Comparison of ENCODE assay signal across 12 cellular contexts in the genomic region with DNA sequence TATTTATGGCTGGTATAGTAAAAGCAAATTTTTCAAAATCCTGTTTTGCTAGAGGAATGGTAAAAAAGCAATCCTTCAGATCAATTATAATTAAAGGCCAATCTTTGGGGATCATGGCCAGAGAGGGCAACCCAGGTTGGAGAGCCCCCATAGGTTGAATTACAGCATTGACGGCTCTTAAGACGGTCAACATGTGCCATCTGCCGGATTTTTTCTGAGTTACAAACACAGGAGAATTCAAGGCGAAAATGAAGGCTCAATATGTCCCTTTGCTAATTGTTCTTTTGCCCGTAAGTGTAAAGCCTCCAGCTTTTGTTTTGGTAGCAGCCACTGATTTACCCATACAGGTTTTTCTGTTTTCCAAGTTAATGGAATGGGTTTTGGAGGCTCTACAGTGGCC. TPM values are rescaled to one million over a fixed set of nuclear protein-coding genes. Genes with fewer than 3 reads are reported as not detected.
A peak's percentile ranks its signal among the peaks of the same experiment; 100 is the strongest.
DNase-seq lines count a peak whose midpoint lies in the region; ATAC-seq, FAIRE-seq and TF ChIP-seq lines count a peak whose summit lies in the region.
"Not testable (repeated sequence)": the region's sequence is repeated elsewhere in the genome, so short reads cannot be mapped to it uniquely, and the experiment has no call there.
"Had no signal": no experiment of that assay in that cellular context is flagged by ENCODE, and none has a peak within 500 bp of the region (broad histone marks: within the 10 kb centered on the region; RNA-seq: fewer than 3 reads in every experiment).

No MANE protein-coding gene starts in this region.

- H3K27me3 Mint-ChIP-seq in nephron (ENCODE audit: low read depth): not testable (repeated sequence)

- not testable (repeated sequence) for H3K27ac ChIP-seq in SK-N-SH (ENCODE audit: low read depth in 2 of 2, low read length in 1 of 2); K562 (ENCODE audit: extremely low read depth, low read depth, low read length)

- H2AFZ ChIP-seq in SK-N-SH (ENCODE audit: low read depth); K562 (ENCODE audit: low read depth, low read length): not testable (repeated sequence)

- not testable (repeated sequence) for H3K9me3 ChIP-seq in SK-N-SH; K562 (replicated peaks; ENCODE audit: control insufficient read depth, insufficient read depth, low read depth, low read length)

- not testable (repeated sequence) for H4K20me1 ChIP-seq in SK-N-SH (ENCODE audit: insufficient read depth); K562 (replicated peaks; ENCODE audit: control insufficient read depth, insufficient read depth, low read length)

- DNase-seq in DMS153 treated with DMSO at 0.1 percent for 48 hours (lab: John Stamatoyannopoulos, UW; ENCODE audit: unreplicated experiment) (peak; percentile 30), NCI-H1092 (lab: John Stamatoyannopoulos, UW) (peak; percentile 18), NCI-H69 (lab: John Stamatoyannopoulos, UW) (peak; percentile 28)
- not testable (repeated sequence) for DNase-seq in SK-N-SH; K562 (ENCODE audit: extremely low read depth in 1 of 4, low spot score in 3 of 4)

- H3K9me2 ChIP-seq in SK-N-SH: not testable (repeated sequence)

- peak; percentile 77 for FAIRE-seq in A204.1 (lab: Jason Lieb, UNC)
- not testable (repeated sequence) for FAIRE-seq in K562 (lab: Jason Lieb, UNC)

- H3K27ac Mint-ChIP-seq in nephron: peak overlapping the region in 1 of 3 experiments; percentile 57

- BruUV-seq in K562 (replicated peaks; lab: Mats Ljungman, UMichigan): not testable (repeated sequence)

- CTCF ChIA-PET in SK-N-SH (lab: Yijun Ruan, JAX): not testable (repeated sequence)
- CTCF ChIA-PET in K562 (lab: Yijun Ruan, JAX; ENCODE audit: low intra/inter-chr PET ratio): interaction anchor here (1.0 to 1.1 kb wide), 2 partner anchors 467 to 657 kb away, joined by 3 to 5 read pairs; no protein-coding TSS in a partner anchor

- TF ChIP-seq RAD21 in SK-N-SH (IDR thresholded peaks at IDR 0.05; ENCODE audit: low read length) (0 out of 2 replicates have a peak, but pooled peaks have one; percentile 11), K562 (CRISPR knock-in tag; conservative IDR thresholded peaks at IDR 0.05 in 1 of 2, IDR thresholded peaks at IDR 0.05 in 1 of 2) (peak; percentile 39 to 67)

- not testable (repeated sequence) for H3K36me3 ChIP-seq in SK-N-SH (replicated peaks in 1 of 2; ENCODE audit: control insufficient read depth in 1 of 2, insufficient read depth in 2 of 2, low read length in 1 of 2); K562 (ENCODE audit: control insufficient read depth, insufficient read depth, low read length)

- H3K4me2 ChIP-seq in SK-N-SH; K562 (ENCODE audit: insufficient read depth, low read length): not testable (repeated sequence)

- not testable (repeated sequence) for H3F3A ChIP-seq in SK-N-SH (replicated peaks; ENCODE audit: insufficient read depth)

- not testable (repeated sequence) for H3K9me1 ChIP-seq in K562 (ENCODE audit: control insufficient read depth, insufficient read depth, low read length)

- in situ Hi-C loops in K562 (cut with MboI): not testable (repeated sequence)

- not testable (repeated sequence) for H3K4me3 Mint-ChIP-seq in nephron

- TF ChIP-seq CTCF in SK-N-SH (IDR thresholded peaks at IDR 0.05): not testable (repeated sequence)
- peak; percentile 22 to 49 (median 45); a peak in 4 of 6 replicates for TF ChIP-seq CTCF in K562 (IDR thresholded peaks at IDR 0.05 in 2 of 3, conservative IDR thresholded peaks at IDR 0.05 in 1 of 3; ENCODE audit: insufficient read depth in 2 of 3, low read depth in 1 of 3, low read length in 3 of 3)
- peak in 2 of 3 experiments; percentile 19 to 28 for TF ChIP-seq CTCF in nephron (IDR thresholded peaks at IDR 0.05; ENCODE audit: unreplicated experiment in 3 of 3)

- intact Hi-C loops in K562 (cut with micrococcal nuclease): not testable (repeated sequence)

- ATAC-seq in K562: not testable (repeated sequence)

- not testable (repeated sequence) for H3K27me3 ChIP-seq in SK-N-SH (ENCODE audit: insufficient read depth)
- peaks cover 14 to 22% of the 10 kb centered on the region in 2 experiments; a peak in 4 of 5 replicates for H3K27me3 ChIP-seq in K562 (ENCODE audit: control insufficient read depth in 2 of 2, insufficient read depth in 2 of 2, low read length in 2 of 2)

- not testable (repeated sequence) for TF ChIP-seq EP300 in SK-N-SH (IDR thresholded peaks at IDR 0.05; ENCODE audit: borderline replicate concordance in 1 of 2, low read depth in 1 of 2, low read length in 1 of 2); K562 (IDR thresholded peaks at IDR 0.05; ENCODE audit: low read length)

- POLR2A ChIA-PET in SK-N-SH (lab: Yijun Ruan, JAX); K562 (lab: Yijun Ruan, JAX): not testable (repeated sequence)

- peaks cover 17% of the 10 kb centered on the region for H3K9me3 Mint-ChIP-seq in nephron

- not testable (repeated sequence) for H3K79me2 ChIP-seq in SK-N-SH (ENCODE audit: insufficient read depth); K562 (ENCODE audit: control insufficient read depth, insufficient read depth, low read length)

- H3K4me1 ChIP-seq in SK-N-SH (ENCODE audit: control insufficient read depth in 1 of 2, insufficient read depth in 2 of 2, low read depth in 1 of 2, low read length in 1 of 2); K562 (replicated peaks in 1 of 2; ENCODE audit: control insufficient read depth in 2 of 2, insufficient read depth in 2 of 2, low read length in 2 of 2): not testable (repeated sequence)

- not testable (repeated sequence) for H3K9ac ChIP-seq in SK-N-SH; K562 (ENCODE audit: insufficient read depth in 1 of 2, low read depth in 2 of 2, low read length in 2 of 2)

- 20% methylated on average over 1 of the region's 5 CpGs for WGBS in SK-N-SH (ENCODE audit: low lambda C conversion rate)
- WGBS in K562 (ENCODE audit: insufficient coverage, low coverage, missing lambda C conversion rate): 0% methylated on average over 4 of the region's 5 CpGs

- not testable (repeated sequence) for H3K4me3 ChIP-seq in SK-N-SH (ENCODE audit: low read depth in 2 of 2, low read length in 1 of 2); K562

- not testable (repeated sequence) for H3K36me3 Mint-ChIP-seq in nephron (ENCODE audit: low read depth)

- H3K4me1 Mint-ChIP-seq in nephron: not testable (repeated sequence)

- TF ChIP-seq POLR2A in K562 (conservative IDR thresholded peaks at IDR 0.05): not testable (repeated sequence)

RNA-seq across cellular contexts. Expression of gene PRAMEF12, which starts 8.0 kb away (rescaled TPM):
- not detected in 2 replicates for polyA plus RNA-seq in SK-N-SH (2012; rRNA removed)
- polyA plus RNA-seq in SK-N-SH (2012; cell fraction: cytosol; rRNA removed): not detected in 2 replicates
- polyA plus RNA-seq in SK-N-SH (2012; cell fraction: nucleus; rRNA removed): 0.04 TPM in 1 of 2 replicates, not detected in the other
- total RNA-seq in K562 (2011; cell fraction: chromatin; rRNA removed; ENCODE audit: low replicate concordance): not detected in 2 replicates
- total RNA-seq in K562 (2011; cell fraction: nucleolus; rRNA removed): not detected in 2 replicates
- not detected in 2 replicates for total RNA-seq in K562 (2011; cell fraction: nucleoplasm; rRNA removed)
- total RNA-seq in K562 (2014; rRNA removed): not detected in 2 replicates
- not detected in 2 replicates for total RNA-seq in K562 (2014; rRNA removed; fragmentation: Illumina TruSeq; extraction: Trizol)
- not detected in 2 replicates for total RNA-seq in K562 (2015; rRNA removed; fragmentation: Illumina TruSeq; extraction: Trizol)
- not detected in 2 replicates for total RNA-seq in K562 (2021)
- polyA plus RNA-seq in K562 (2011; rRNA removed): not detected in 2 replicates
- polyA plus RNA-seq in K562 (2011; cell fraction: cytosol; rRNA removed): not detected in 2 replicates
- not detected in 2 replicates for polyA plus RNA-seq in K562 (2011; cell fraction: nucleus; rRNA removed)
- not detected in 2 replicates for polyA plus RNA-seq in K562 (2012)
- not detected in 2 replicates for polyA plus RNA-seq in K562 (2014; fragmentation: Illumina TruSeq; extraction: Trizol)
- not detected for polyA plus RNA-seq in K562 (2014; fragmentation: Nextera tagmentation; extraction: Ambion mirVana)
- not detected in 2 replicates for polyA plus RNA-seq in K562 (2014; rRNA removed)
- polyA minus RNA-seq in K562 (2011; rRNA and poly(A)+ RNA removed): not detected in 2 replicates
- not detected in 2 replicates for polyA minus RNA-seq in K562 (2011; cell fraction: cytosol; rRNA and poly(A)+ RNA removed)
- not detected in 2 replicates for polyA minus RNA-seq in K562 (2011; cell fraction: nucleus; rRNA and poly(A)+ RNA removed)
- total RNA-seq: GM12878, HFFc6, SJCRH30 had no signal
- polyA plus RNA-seq: AG04450, CD14-positive monocyte, GM12878 had no signal

RNA-seq across cellular contexts. Expression of gene PRAMEF1, which starts 9.7 kb away (rescaled TPM):
- not detected in 2 replicates for polyA plus RNA-seq in SK-N-SH (2012; rRNA removed)
- not detected in 2 replicates for polyA plus RNA-seq in SK-N-SH (2012; cell fraction: cytosol; rRNA removed)
- polyA plus RNA-seq in SK-N-SH (2012; cell fraction: nucleus; rRNA removed): not detected in 2 replicates
- not detected in 2 replicates for total RNA-seq in K562 (2011; cell fraction: chromatin; rRNA removed; ENCODE audit: low replicate concordance)
- total RNA-seq in K562 (2011; cell fraction: nucleolus; rRNA removed): not detected in 2 replicates
- not detected in 2 replicates for total RNA-seq in K562 (2011; cell fraction: nucleoplasm; rRNA removed)
- not detected in 2 replicates for total RNA-seq in K562 (2014; rRNA removed)
- total RNA-seq in K562 (2014; rRNA removed; fragmentation: Illumina TruSeq; extraction: Trizol): not detected in 2 replicates
- total RNA-seq in K562 (2015; rRNA removed; fragmentation: Illumina TruSeq; extraction: Trizol): not detected in 2 replicates
- total RNA-seq in K562 (2021): not detected in 2 replicates
- not detected in 2 replicates for polyA plus RNA-seq in K562 (2011; rRNA removed)
- polyA plus RNA-seq in K562 (2011; cell fraction: cytosol; rRNA removed): not detected in 2 replicates
- not detected in 2 replicates for polyA plus RNA-seq in K562 (2011; cell fraction: nucleus; rRNA removed)
- not detected in 2 replicates for polyA plus RNA-seq in K562 (2012)
- polyA plus RNA-seq in K562 (2014; fragmentation: Illumina TruSeq; extraction: Trizol): not detected in 2 replicates
- not detected for polyA plus RNA-seq in K562 (2014; fragmentation: Nextera tagmentation; extraction: Ambion mirVana)
- not detected in 2 replicates for polyA plus RNA-seq in K562 (2014; rRNA removed)
- polyA minus RNA-seq in K562 (2011; rRNA and poly(A)+ RNA removed): not detected in 2 replicates
- not detected in 2 replicates for polyA minus RNA-seq in K562 (2011; cell fraction: cytosol; rRNA and poly(A)+ RNA removed)
- polyA minus RNA-seq in K562 (2011; cell fraction: nucleus; rRNA and poly(A)+ RNA removed): not detected in 2 replicates
- total RNA-seq: GM12878, HFFc6 had no signal
- polyA plus RNA-seq: AG04450, CD14-positive monocyte, GM12878 had no signal

RNA-seq across cellular contexts. Expression of gene CFAP107, which starts 35.5 kb away (rescaled TPM):
- polyA plus RNA-seq in SK-N-SH (2012; rRNA removed) (not detected in 2 replicates), K562 (2011; rRNA removed) (not detected in 2 replicates), K562 (2014; fragmentation: Illumina TruSeq; extraction: Trizol) (not detected in 2 replicates), K562 (2014; fragmentation: Nextera tagmentation; extraction: Ambion mirVana) (under 1 TPM in 1 of 2 experiments, not detected in 1; 0.03 TPM), K562 (2014; rRNA removed) (0.08 and 0.16 TPM in 2 replicates)
- not detected in 2 replicates for polyA plus RNA-seq in SK-N-SH (2012; cell fraction: cytosol; rRNA removed)
- not detected in 2 replicates for polyA plus RNA-seq in SK-N-SH (2012; cell fraction: nucleus; rRNA removed)
- total RNA-seq in K562 (2011; cell fraction: chromatin; rRNA removed; ENCODE audit: low replicate concordance): not detected in 2 replicates
- total RNA-seq in K562 (2011; cell fraction: nucleolus; rRNA removed): not detected in 2 replicates
- total RNA-seq in K562 (2011; cell fraction: nucleoplasm; rRNA removed): not detected in 2 replicates
- total RNA-seq in K562 (2014; rRNA removed) (not detected in 2 replicates), K562 (2014; rRNA removed; fragmentation: Illumina TruSeq; extraction: Trizol) (not detected in 2 replicates), K562 (2015; rRNA removed; fragmentation: Illumina TruSeq; extraction: Trizol) (not detected in 2 replicates), K562 (2021) (not detected in 2 replicates)
- not detected in 2 replicates for polyA plus RNA-seq in K562 (2011; cell fraction: cytosol; rRNA removed)
- polyA plus RNA-seq in K562 (2011; cell fraction: nucleus; rRNA removed): not detected in 2 replicates
- 0.12 and 2.7 TPM in 2 replicates for polyA plus RNA-seq in K562 (2012)
- not detected in 2 replicates for polyA minus RNA-seq in K562 (2011; rRNA and poly(A)+ RNA removed)
- not detected in 2 replicates for polyA minus RNA-seq in K562 (2011; cell fraction: cytosol; rRNA and poly(A)+ RNA removed)
- not detected in 2 replicates for polyA minus RNA-seq in K562 (2011; cell fraction: nucleus; rRNA and poly(A)+ RNA removed)
- total RNA-seq: GM12878, HFFc6, SJCRH30 had no signal
- polyA plus RNA-seq: AG04450, CD14-positive monocyte, GM12878 had no signal

RNA-seq across cellular contexts. Expression of gene PRAMEF11, which starts 49.7 kb away (rescaled TPM):
- polyA plus RNA-seq in SK-N-SH (2012; rRNA removed) (not detected in 2 replicates), K562 (2011; rRNA removed) (not detected in 2 replicates), K562 (2014; fragmentation: Illumina TruSeq; extraction: Trizol) (not detected in 2 replicates), K562 (2014; fragmentation: Nextera tagmentation; extraction: Ambion mirVana) (not detected), K562 (2014; rRNA removed) (not detected in 2 replicates)
- polyA plus RNA-seq in SK-N-SH (2012; cell fraction: cytosol; rRNA removed): not detected in 2 replicates
- polyA plus RNA-seq in SK-N-SH (2012; cell fraction: nucleus; rRNA removed): not detected in 2 replicates
- total RNA-seq in K562 (2011; cell fraction: chromatin; rRNA removed; ENCODE audit: low replicate concordance): not detected in 2 replicates
- total RNA-seq in K562 (2011; cell fraction: nucleolus; rRNA removed): not detected in 2 replicates
- not detected in 2 replicates for total RNA-seq in K562 (2011; cell fraction: nucleoplasm; rRNA removed)
- total RNA-seq in K562 (2014; rRNA removed) (not detected in 2 replicates), K562 (2014; rRNA removed; fragmentation: Illumina TruSeq; extraction: Trizol) (not detected in 2 replicates), K562 (2015; rRNA removed; fragmentation: Illumina TruSeq; extraction: Trizol) (not detected in 2 replicates), K562 (2021) (not detected in 2 replicates)
- not detected in 2 replicates for polyA plus RNA-seq in K562 (2011; cell fraction: cytosol; rRNA removed)
- polyA plus RNA-seq in K562 (2011; cell fraction: nucleus; rRNA removed): not detected in 2 replicates
- polyA plus RNA-seq in K562 (2012): not detected in 2 replicates
- not detected in 2 replicates for polyA minus RNA-seq in K562 (2011; rRNA and poly(A)+ RNA removed)
- not detected in 2 replicates for polyA minus RNA-seq in K562 (2011; cell fraction: cytosol; rRNA and poly(A)+ RNA removed)
- polyA minus RNA-seq in K562 (2011; cell fraction: nucleus; rRNA and poly(A)+ RNA removed): not detected in 2 replicates
- total RNA-seq: GM12878, HFFc6, SJCRH30 had no signal
- polyA plus RNA-seq: AG04450, CD14-positive monocyte, GM12878 had no signal
